Comparison of ENCODE assay signal across 25 cellular contexts in genomic region chr2:21544392-21544791, GRCh38.
"Had no signal": no experiment of that assay in that cellular context is flagged by ENCODE, and none has a peak within 500 bp of the region (broad histone marks: within the 10 kb centered on the region; RNA-seq: fewer than 3 reads in every experiment).

No MANE protein-coding gene starts in this region.

- DNase-seq: dermis blood vessel endothelial cell; dorsolateral prefrontal cortex; effector CD4-positive, alpha-beta T cell; effector memory CD4-positive, alpha-beta T cell; erythroblast; esophagus squamous epithelium; foreskin fibroblast; foreskin melanocyte; gastrocnemius medialis; glutamatergic neuron; head of caudate nucleus; heart right ventricle; hippocampal formation; left cardiac atrium; left lung; left ventricle myocardium superior; lower lobe of right lung; mesenchymal stem cell; midbrain had no signal

- H3K27ac ChIP-seq: coronary artery, dorsolateral prefrontal cortex, epithelial cell of prostate, esophagus squamous epithelium, gastrocnemius medialis, heart right ventricle, left lung, lower lobe of right lung had no signal

- H3K4me1 ChIP-seq: esophagus squamous epithelium, gastrocnemius medialis, heart right ventricle, left lung, lower lobe of right lung had no signal

- FAIRE-seq: colon, endometrium, islet of Langerhans, keratinocyte had no signal

- H3K9me3 ChIP-seq: esophagus squamous epithelium, gastrocnemius medialis, heart right ventricle, left lung, lower lobe of right lung had no signal

- H3K27me3 ChIP-seq: esophagus squamous epithelium, gastrocnemius medialis, heart right ventricle, left lung had no signal

- H3K4me3 ChIP-seq: coronary artery, dorsolateral prefrontal cortex, esophagus squamous epithelium, gastrocnemius medialis, heart right ventricle, left lung, lower lobe of right lung had no signal

- H3K36me3 ChIP-seq: esophagus squamous epithelium, gastrocnemius medialis, heart right ventricle, left lung, lower lobe of right lung had no signal
